Comparison of ENCODE assay signal across 8 cellular contexts in the genomic region with DNA sequence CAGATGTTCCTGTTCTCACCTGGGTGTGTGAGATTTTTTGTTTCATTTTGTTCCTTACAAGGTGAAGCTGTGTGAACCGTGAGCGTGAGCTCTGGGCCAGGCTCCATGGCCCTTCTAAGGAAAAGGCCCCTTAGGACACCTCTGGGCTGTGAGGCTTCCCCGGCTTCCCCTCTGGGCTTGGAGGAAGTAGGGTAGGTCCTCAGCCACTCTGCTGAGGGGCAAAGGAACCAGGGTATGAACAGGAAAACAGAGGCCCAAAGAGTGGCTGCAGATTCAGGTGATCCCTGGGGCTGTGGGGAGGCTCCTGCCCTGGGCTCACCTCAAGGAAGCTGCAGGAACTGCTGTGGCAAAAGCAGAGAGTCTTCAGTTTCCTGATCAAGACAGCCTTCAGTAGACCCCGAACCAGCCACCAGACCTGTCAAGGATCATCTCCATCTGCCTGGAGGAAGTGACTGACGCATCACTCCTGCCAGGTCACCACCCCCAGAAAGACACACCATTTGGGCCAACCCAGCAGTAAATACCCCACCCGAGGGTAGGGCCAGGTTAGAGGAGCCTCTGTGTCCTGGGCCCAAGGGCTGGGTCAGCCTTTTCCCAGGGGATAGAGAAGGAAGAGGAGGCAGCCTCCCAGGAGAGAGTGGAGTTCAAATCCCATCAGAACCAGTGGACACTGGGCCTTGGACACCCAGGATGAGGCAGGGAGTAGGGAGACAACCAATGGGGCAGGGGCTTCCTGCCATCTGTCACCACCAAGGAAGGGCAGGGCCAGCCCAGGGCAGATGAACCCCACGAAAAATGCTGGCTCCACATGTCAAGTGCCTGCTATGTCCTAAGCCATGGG. TPM values are rescaled to one million over a fixed set of nuclear protein-coding genes. Genes with fewer than 3 reads are reported as not detected.
DNase-seq lines count a peak whose midpoint lies in the region; ATAC-seq, FAIRE-seq and TF ChIP-seq lines count a peak whose summit lies in the region.

No MANE protein-coding gene starts in this region.

- peak overlapping the region; percentile 93 for H3K4me3 Mint-ChIP-seq in activated naive CD8-positive, alpha-beta T cell treated with anti-CD3 and anti-CD28 coated beads, Interleukin-2, amount 10 ng/mL, durations not matched to agents 7 days and 5 days

- H3K36me3 ChIP-seq in mesodermal cell (ENCODE audit: control insufficient read depth, insufficient read depth, low read length) (peaks cover 8% of the 10 kb centered on the region), urinary bladder (ENCODE audit: insufficient read depth) (no peaks in the 10 kb centered on the region)

- no peaks in the 10 kb centered on the region for H3K9me3 Mint-ChIP-seq in activated naive CD8-positive, alpha-beta T cell treated with anti-CD3 and anti-CD28 coated beads, Interleukin-2, amount 10 ng/mL, durations not matched to agents 7 days and 5 days

- TF ChIP-seq POLR2A in A549 (IDR thresholded peaks at IDR 0.05; ENCODE audit: low read length), result no peak

- H3K4me1 ChIP-seq in A549 (peaks cover 26% of the 10 kb centered on the region), mesodermal cell (ENCODE audit: control insufficient read depth, insufficient read depth, low read length, poor library complexity, severe bottlenecking) (peaks cover 29% of the 10 kb centered on the region), urinary bladder (ENCODE audit: insufficient read depth) (no peaks in the 10 kb centered on the region)

- H3K27ac ChIP-seq in A549 (peak overlapping the region in 1 of 2 experiments; percentile 54; a peak in 1 of 6 replicates), RWPE1 (peak overlapping the region; percentile 62), mesodermal cell (ENCODE audit: low read depth, low read length, severe bottlenecking) (peak overlapping the region; percentile 29), urinary bladder (ENCODE audit: low read depth) (peak overlapping the region; percentile 51)

- no peak for TF ChIP-seq EP300 in A549 (IDR thresholded peaks at IDR 0.05)

- no peak for FAIRE-seq in A549 (lab: Jason Lieb, UNC)

- H3K4me3 ChIP-seq in A549, result no peak overlapping the region
- H3K4me3 ChIP-seq in mesodermal cell (ENCODE audit: extremely low read depth, insufficient read depth, low read length, poor library complexity, severe bottlenecking), result no peak overlapping the region
- no peak overlapping the region for H3K4me3 ChIP-seq in urinary bladder (ENCODE audit: low read depth, low read length)

- 78% methylated on average over 6 of the region's 7 CpGs for WGBS in A549 (ENCODE audit: missing lambda C conversion rate)
- 88 to 92% methylated on average over 3 to 5 of the region's 7 CpGs for WGBS in mesodermal cell (ENCODE audit: insufficient coverage in 2 of 2), 2 experiments
- 52% methylated on average over 7 of the region's 7 CpGs for WGBS in urinary bladder

- H3K4me2 ChIP-seq in A549, result no peak overlapping the region

- no peaks in the 10 kb centered on the region for H3K27me3 Mint-ChIP-seq in activated naive CD8-positive, alpha-beta T cell treated with anti-CD3 and anti-CD28 coated beads, Interleukin-2, amount 10 ng/mL, durations not matched to agents 7 days and 5 days

- ATAC-seq in A549, result peak; percentile 22 to 31; a peak in 3 of 6 replicates
- peak; percentile 60 for ATAC-seq in activated naive CD8-positive, alpha-beta T cell treated with anti-CD3 and anti-CD28 coated beads, Interleukin-2, amount 10 ng/mL, durations not matched to agents 7 days and 5 days (ENCODE audit: low read depth)
- no peak for ATAC-seq in GM19463 (IDR thresholded peaks at IDR 0.05; ENCODE audit: unreplicated experiment)

- TF ChIP-seq CTCF in A549 (IDR thresholded peaks at IDR 0.05), result no peak
- no peak for TF ChIP-seq CTCF in RWPE1 (conservative IDR thresholded peaks at IDR 0.05; ENCODE audit: low read depth)

- no peak for TF ChIP-seq RAD21 in A549 (conservative IDR thresholded peaks at IDR 0.05 in 1 of 2, IDR thresholded peaks at IDR 0.05 in 1 of 2)

- POLR2A ChIA-PET in A549 (lab: Yijun Ruan, JAX) (no interaction called here), RWPE1 (lab: Yijun Ruan, JAX; ENCODE audit: low non-redundant PET) (no interaction called here)
- POLR2A ChIA-PET in activated naive CD8-positive, alpha-beta T cell treated with anti-CD3 and anti-CD28 coated beads, Interleukin-2, amount 10 ng/mL, durations not matched to agents 7 days and 5 days (lab: Charles Lee), result interaction anchor here (0.6 to 5.6 kb wide), 20 partner anchors 8 to 170 kb away, joined by 3 to 187 read pairs (median 4); a partner anchor contains a TSS

- CTCF ChIA-PET in A549 (lab: Yijun Ruan, JAX), result interaction anchor here (0.9 to 1.6 kb wide), 2 partner anchors 10 to 36 kb away, joined by 3 to 5 read pairs; no protein-coding TSS in a partner anchor
- CTCF ChIA-PET in RWPE1 (lab: Yijun Ruan, JAX), result no interaction called here

- peaks cover 12% of the 10 kb centered on the region for H3K36me3 Mint-ChIP-seq in activated naive CD8-positive, alpha-beta T cell treated with anti-CD3 and anti-CD28 coated beads, Interleukin-2, amount 10 ng/mL, durations not matched to agents 7 days and 5 days

- DNase-seq in A549 (ENCODE audit: low read depth in 1 of 2, low spot score in 1 of 2) (no peak), RWPE1 (ENCODE audit: low spot score) (no peak), NCI-H1092 (lab: John Stamatoyannopoulos, UW) (no peak), putamen (ENCODE audit: low spot score) (no peak)
- peak; percentile 67 for DNase-seq in activated naive CD8-positive, alpha-beta T cell treated with anti-CD3 and anti-CD28 coated beads, Interleukin-2, amount 10 ng/mL, durations not matched to agents 7 days and 5 days

- H3K9me3 ChIP-seq in A549, result no peaks in the 10 kb centered on the region
- H3K9me3 ChIP-seq in mesodermal cell (ENCODE audit: control insufficient read depth, low read length), result no peaks in the 10 kb centered on the region

- H3K27ac Mint-ChIP-seq in activated naive CD8-positive, alpha-beta T cell treated with anti-CD3 and anti-CD28 coated beads, Interleukin-2, amount 10 ng/mL, durations not matched to agents 7 days and 5 days, result peak overlapping the region; percentile 100

- peaks cover 40% of the 10 kb centered on the region for H3K4me1 Mint-ChIP-seq in activated naive CD8-positive, alpha-beta T cell treated with anti-CD3 and anti-CD28 coated beads, Interleukin-2, amount 10 ng/mL, durations not matched to agents 7 days and 5 days

RNA-seq across cellular contexts. Expression of a gene that starts 5.7 kb away (rescaled TPM):
- 8.2 and 14.7 TPM in 2 replicates for polyA plus RNA-seq in A549 (2011; rRNA removed)
- 12.7 and 16.0 TPM in 2 replicates for polyA plus RNA-seq in A549 (2012; cell fraction: cytosol; rRNA removed)
- 36.6 and 37.6 TPM in 2 replicates for polyA plus RNA-seq in A549 (2012; cell fraction: nucleus; rRNA removed)
- 15.8 to 25.2 TPM (median 22.0 TPM) in 3 replicates for polyA plus RNA-seq in A549 (2017; fragmentation: RNase III; extraction: RNeasy Plus Mini Kit Qiagen cat#74134 plus additional on column Dnase treatment)
- polyA minus RNA-seq in A549 (2011; rRNA and poly(A)+ RNA removed), result 15.6 and 18.6 TPM in 2 replicates
- 100 to 1,000 TPM; 105 to 112 TPM for total RNA-seq in activated naive CD8-positive, alpha-beta T cell treated with anti-CD3 and anti-CD28 coated beads, Interleukin-2, amount 10 ng/mL, durations not matched to agents 7 days and 5 days
- polyA plus RNA-seq in mesodermal cell (2013, experiment 1 of 2), result 42.1 TPM
- 36.7 TPM for polyA plus RNA-seq in mesodermal cell (2013, experiment 2 of 2)
- 17.7 TPM for total RNA-seq in urinary bladder
- 105 TPM for polyA plus RNA-seq in urinary bladder

RNA-seq across cellular contexts. Expression of a gene that starts 11.7 kb away (rescaled TPM):
- 11.0 and 12.5 TPM in 2 replicates for polyA plus RNA-seq in A549 (2011; rRNA removed)
- 21.5 and 29.4 TPM in 2 replicates for polyA plus RNA-seq in A549 (2012; cell fraction: cytosol; rRNA removed)
- polyA plus RNA-seq in A549 (2012; cell fraction: nucleus; rRNA removed), result 28.7 and 46.1 TPM in 2 replicates
- 18.1 to 25.4 TPM (median 24.8 TPM) in 3 replicates for polyA plus RNA-seq in A549 (2017; fragmentation: RNase III; extraction: RNeasy Plus Mini Kit Qiagen cat#74134 plus additional on column Dnase treatment)
- 17.6 and 18.1 TPM in 2 replicates for polyA minus RNA-seq in A549 (2011; rRNA and poly(A)+ RNA removed)
- 10 to 100 TPM; 51.1 to 59.5 TPM for total RNA-seq in activated naive CD8-positive, alpha-beta T cell treated with anti-CD3 and anti-CD28 coated beads, Interleukin-2, amount 10 ng/mL, durations not matched to agents 7 days and 5 days
- polyA plus RNA-seq in mesodermal cell (2013, experiment 1 of 2), result 23.1 TPM
- polyA plus RNA-seq in mesodermal cell (2013, experiment 2 of 2), result 21.1 TPM
- total RNA-seq in urinary bladder, result 6.8 TPM
- polyA plus RNA-seq in urinary bladder, result 35.1 TPM

RNA-seq across cellular contexts. Expression of a gene that starts 25.5 kb away (rescaled TPM):
- 1.8 and 2.4 TPM in 2 replicates for polyA plus RNA-seq in A549 (2011; rRNA removed)
- 1.4 and 2.2 TPM in 2 replicates for polyA plus RNA-seq in A549 (2012; cell fraction: cytosol; rRNA removed)
- polyA plus RNA-seq in A549 (2012; cell fraction: nucleus; rRNA removed), result 19.9 and 20.7 TPM in 2 replicates
- polyA plus RNA-seq in A549 (2017; fragmentation: RNase III; extraction: RNeasy Plus Mini Kit Qiagen cat#74134 plus additional on column Dnase treatment), result 2.0 to 3.7 TPM (median 2.5 TPM) in 3 replicates
- polyA minus RNA-seq in A549 (2011; rRNA and poly(A)+ RNA removed), result 0.70 and 2.0 TPM in 2 replicates
- 1 to 10 TPM; 1.5 to 1.9 TPM for total RNA-seq in activated naive CD8-positive, alpha-beta T cell treated with anti-CD3 and anti-CD28 coated beads, Interleukin-2, amount 10 ng/mL, durations not matched to agents 7 days and 5 days
- polyA plus RNA-seq in mesodermal cell (2013, experiment 1 of 2), result 1.7 TPM
- 1.8 TPM for polyA plus RNA-seq in mesodermal cell (2013, experiment 2 of 2)
- total RNA-seq in urinary bladder, result 0.48 TPM
- 1.4 TPM for polyA plus RNA-seq in urinary bladder

RNA-seq across cellular contexts. Expression of a gene that starts 27.6 kb away (rescaled TPM):
- polyA plus RNA-seq in A549 (2011; rRNA removed) (30.0 and 33.6 TPM in 2 replicates), A549 (2017; fragmentation: RNase III; extraction: RNeasy Plus Mini Kit Qiagen cat#74134 plus additional on column Dnase treatment) (31.9 to 38.2 TPM (median 31.9 TPM) in 3 replicates), urinary bladder (57.2 TPM)
- polyA plus RNA-seq in A549 (2012; cell fraction: cytosol; rRNA removed), result 75.1 and 94.3 TPM in 2 replicates
- polyA plus RNA-seq in A549 (2012; cell fraction: nucleus; rRNA removed), result 47.3 and 77.3 TPM in 2 replicates
- polyA minus RNA-seq in A549 (2011; rRNA and poly(A)+ RNA removed), result 14.8 and 18.0 TPM in 2 replicates
- 10 to 100 TPM; 46.8 to 54.6 TPM for total RNA-seq in activated naive CD8-positive, alpha-beta T cell treated with anti-CD3 and anti-CD28 coated beads, Interleukin-2, amount 10 ng/mL, durations not matched to agents 7 days and 5 days
- polyA plus RNA-seq in mesodermal cell (2013, experiment 1 of 2), result 88.2 TPM
- 72.8 TPM for polyA plus RNA-seq in mesodermal cell (2013, experiment 2 of 2)
- 27.3 TPM for total RNA-seq in urinary bladder

RNA-seq across cellular contexts. Expression of a gene that starts 32.5 kb away (rescaled TPM):
- 41.9 and 48.8 TPM in 2 replicates for polyA plus RNA-seq in A549 (2011; rRNA removed)
- polyA plus RNA-seq in A549 (2012; cell fraction: cytosol; rRNA removed), result 63.0 and 76.3 TPM in 2 replicates
- 52.4 and 53.7 TPM in 2 replicates for polyA plus RNA-seq in A549 (2012; cell fraction: nucleus; rRNA removed)
- polyA plus RNA-seq in A549 (2017; fragmentation: RNase III; extraction: RNeasy Plus Mini Kit Qiagen cat#74134 plus additional on column Dnase treatment), result 45.9 to 50.1 TPM (median 46.3 TPM) in 3 replicates
- 78.6 and 82.1 TPM in 2 replicates for polyA minus RNA-seq in A549 (2011; rRNA and poly(A)+ RNA removed)
- 10 to 100 TPM; 49.2 to 54.2 TPM for total RNA-seq in activated naive CD8-positive, alpha-beta T cell treated with anti-CD3 and anti-CD28 coated beads, Interleukin-2, amount 10 ng/mL, durations not matched to agents 7 days and 5 days
- 36.4 TPM for polyA plus RNA-seq in mesodermal cell (2013, experiment 1 of 2)
- polyA plus RNA-seq in mesodermal cell (2013, experiment 2 of 2), result 27.3 TPM
- total RNA-seq in urinary bladder, result 7.5 TPM
- 32.1 TPM for polyA plus RNA-seq in urinary bladder
